Comparison of ENCODE assay signal across 9 cellular contexts in the genomic region with DNA sequence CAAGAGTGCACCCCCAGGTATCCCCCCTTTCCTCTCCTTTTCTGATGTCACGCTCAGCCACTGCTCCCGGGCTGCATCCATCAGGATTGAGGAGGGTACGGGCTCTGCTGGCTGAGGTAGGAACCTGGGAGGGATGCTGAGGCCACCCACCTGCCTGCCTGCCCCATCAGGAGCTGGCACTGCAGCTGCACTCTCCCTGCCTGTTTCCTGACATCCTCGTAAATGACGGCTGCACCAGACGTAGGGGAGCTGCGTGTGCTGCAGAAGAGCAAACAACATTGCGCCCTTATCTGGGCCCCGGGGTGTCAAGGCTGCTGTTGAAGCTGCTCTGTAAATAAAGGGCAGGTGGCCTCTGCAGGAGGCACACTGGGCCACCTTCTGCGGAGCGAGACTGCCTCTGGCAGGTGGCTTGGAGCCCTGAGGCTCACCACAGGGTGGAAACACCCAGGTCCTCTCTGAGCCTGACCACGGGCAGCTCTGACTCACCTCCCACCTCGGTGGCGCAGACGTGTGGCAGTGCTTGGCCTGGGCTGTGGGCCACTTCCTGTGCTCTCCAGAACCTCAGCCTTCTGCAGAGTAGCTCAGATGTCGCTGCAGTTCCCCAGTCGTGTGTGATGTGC. TPM values are rescaled to one million over a fixed set of nuclear protein-coding genes. Genes with fewer than 3 reads are reported as not detected.
DNase-seq lines count a peak whose midpoint lies in the region; ATAC-seq and TF ChIP-seq lines count a peak whose summit lies in the region.
"Had no signal": no experiment of that assay in that cellular context is flagged by ENCODE, and none has a peak within 500 bp of the region (broad histone marks: within the 10 kb centered on the region; RNA-seq: fewer than 3 reads in every experiment).

No MANE protein-coding gene starts in this region.

- ATAC-seq in GM18498 (IDR thresholded peaks at IDR 0.05; ENCODE audit: unreplicated experiment): no peak

- in situ Hi-C loops in G401 (cut with HindIII; ENCODE audit: low sequenced_read_pairs): loop anchor here (25.0 kb wide), 1 partner anchor 171 kb away; a partner anchor contains a TSS

- DNase-seq in G401 (ENCODE audit: low spot score): peak; percentile 35
- DNase-seq in NCI-H1092 (lab: John Stamatoyannopoulos, UW): peak; percentile 93
- peak; percentile 35 to 51 for DNase-seq in activated CD4-positive, alpha-beta T cell treated with anti-CD3 and anti-CD28 coated beads for 24 hours (ENCODE audit: low read depth in 2 of 2)
- peak; percentile 18 for DNase-seq in choroid plexus epithelial cell (ENCODE audit: low read depth)
- DNase-seq in stimulated activated CD8-positive, alpha-beta memory T cell treated with anti-CD3 and anti-CD28 coated beads, Interleukin-4, amount 100 ng/mL, for 1 hour (ENCODE audit: low read depth in 2 of 2, low spot score in 1 of 2): peak; percentile 61 to 72
- DNase-seq in D341Med (ENCODE audit: low spot score): no peak
- no peak for DNase-seq in SK-N-DZ (ENCODE audit: low spot score)

- no peak for TF ChIP-seq CTCF in choroid plexus epithelial cell (conservative IDR thresholded peaks at IDR 0.05; ENCODE audit: low read depth, low read length)

- no peak overlapping the region for H3K4me3 ChIP-seq in choroid plexus epithelial cell (ENCODE audit: low read depth, low read length)

RNA-seq across cellular contexts. Expression of a gene that starts 30.9 kb away (rescaled TPM):
- total RNA-seq in G401 (2014; rRNA removed; shearing (Covaris generic)): 72.9 and 84.9 TPM in 2 replicates
- polyA plus RNA-seq in SK-N-DZ (2014; cell fraction: cytosol; rRNA removed): 43.9 and 45.4 TPM in 2 replicates
- 32.6 and 34.6 TPM in 2 replicates for polyA plus RNA-seq in SK-N-DZ (2014; cell fraction: nucleus; rRNA removed)

RNA-seq across cellular contexts. Expression of a gene that starts 31.0 kb away (rescaled TPM):
- total RNA-seq in G401 (2014; rRNA removed; shearing (Covaris generic)): 38.3 and 38.7 TPM in 2 replicates
- polyA plus RNA-seq in SK-N-DZ (2014; cell fraction: cytosol; rRNA removed): 23.2 and 25.0 TPM in 2 replicates
- polyA plus RNA-seq in SK-N-DZ (2014; cell fraction: nucleus; rRNA removed): 41.6 and 44.7 TPM in 2 replicates

RNA-seq across cellular contexts. Expression of a gene that starts 49.4 kb away (rescaled TPM):
- not detected in 2 replicates for total RNA-seq in G401 (2014; rRNA removed; shearing (Covaris generic))
- polyA plus RNA-seq in SK-N-DZ (2014; cell fraction: cytosol; rRNA removed): not detected in 2 replicates
- polyA plus RNA-seq in SK-N-DZ (2014; cell fraction: nucleus; rRNA removed): not detected in 2 replicates
- total RNA-seq: dermis microvascular lymphatic vessel endothelial cell had no signal

Comparison
In these comparisons a context has a peak if more than half of its experiments do, and no peak if none do; other contexts are left out.
1. DNase-seq: peak in G401 (single experiment), NCI-H1092 (single experiment), activated CD4-positive, alpha-beta T cell treated with anti-CD3 and anti-CD28 coated beads for 24 hours (2 of 2), choroid plexus epithelial cell (single experiment) and stimulated activated CD8-positive, alpha-beta memory T cell treated with anti-CD3 and anti-CD28 coated beads, Interleukin-4, amount 100 ng/mL, for 1 hour (2 of 2); none in D341Med (single experiment) and SK-N-DZ (single experiment).